8 cellular contexts compared by ENCODE assay signal in the genomic region with DNA sequence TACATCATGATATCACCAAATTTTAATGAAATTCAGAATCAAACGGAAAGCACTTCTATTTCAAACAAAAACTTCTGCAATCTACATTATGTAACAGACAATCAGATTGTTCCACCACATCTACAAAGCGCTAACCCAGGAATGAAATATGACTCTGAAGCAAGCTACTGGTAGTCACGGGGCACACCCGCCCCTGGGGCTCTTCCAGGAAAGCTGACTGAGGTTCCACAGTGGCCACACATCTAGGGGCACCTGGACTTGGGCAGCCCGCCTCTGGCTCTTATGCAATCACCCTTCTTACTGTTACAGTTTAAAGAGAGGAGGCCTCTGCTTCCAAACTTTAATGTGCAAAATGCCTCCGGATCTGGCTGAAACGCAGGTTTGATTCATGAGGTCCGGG. TPM values are rescaled to one million over a fixed set of nuclear protein-coding genes. Genes with fewer than 3 reads are reported as not detected.
DNase-seq lines count a peak whose midpoint lies in the region; ATAC-seq and TF ChIP-seq lines count a peak whose summit lies in the region.

No MANE protein-coding gene starts in this region.

- DNase-seq in GM03348 (ENCODE audit: low spot score) (peak; percentile 89), coronary artery (ENCODE audit: low spot score) (peak; percentile 85), lung (ENCODE audit: low spot score) (peak; percentile 77), tibial nerve (ENCODE audit: low spot score in 2 of 2) (peak; percentile 79 to 87), cerebellar cortex (ENCODE audit: low spot score) (no peak)

- H4K20me1 ChIP-seq in OCI-LY3 (ENCODE audit: insufficient read depth, low read length), result no peaks in the 10 kb centered on the region

- H3K27me3 ChIP-seq in OCI-LY3 (ENCODE audit: low read depth, low read length) (no peaks in the 10 kb centered on the region), lung (ENCODE audit: control insufficient read depth, insufficient read depth) (no peaks in the 10 kb centered on the region), tibial nerve (no peaks in the 10 kb centered on the region)

- H3K4me1 ChIP-seq in OCI-LY3 (ENCODE audit: low read length) (peaks cover 22% of the 10 kb centered on the region), lung (ENCODE audit: control insufficient read depth in 2 of 2, insufficient read depth in 2 of 2, low read length in 2 of 2) (peaks cover 21 to 39% of the 10 kb centered on the region in 2 donors), tibial nerve (peaks cover 0 to 93% (median 56%) of the 10 kb centered on the region in 4 donors)

- H3K27ac ChIP-seq in OCI-LY3 (ENCODE audit: low read length), result no peak overlapping the region
- H3K27ac ChIP-seq in coronary artery, result peak overlapping the region; percentile 93 to 96
- peak overlapping the region; percentile 96 to 97 for H3K27ac ChIP-seq in lung (ENCODE audit: low read depth in 1 of 2, low read length in 1 of 2)
- peak overlapping the region; percentile 71 to 95 (median 88) for H3K27ac ChIP-seq in tibial nerve

- H3K4me3 ChIP-seq in OCI-LY3 (ENCODE audit: low read length), result peak overlapping the region; percentile 62
- H3K4me3 ChIP-seq in coronary artery, result peak overlapping the region; percentile 61
- H3K4me3 ChIP-seq in lung, result no peak overlapping the region
- H3K4me3 ChIP-seq in tibial nerve, result peak overlapping the region in 2 of 4 donors; percentile 16 to 30

- peak overlapping the region; percentile 94 for H3K4me2 ChIP-seq in OCI-LY3 (ENCODE audit: low read length)

- WGBS in lung, 2 donors, result 4 to 19% methylated on average over 8 of the region's 8 CpGs
- WGBS in tibial nerve, 2 donors, result 24 to 36% methylated on average over 8 of the region's 8 CpGs

- H3K79me2 ChIP-seq in OCI-LY3 (ENCODE audit: low read length), result no peaks in the 10 kb centered on the region

- no peak for TF ChIP-seq POLR2A in tibial nerve (IDR thresholded peaks at IDR 0.05)

- TF ChIP-seq EP300 in tibial nerve (IDR thresholded peaks at IDR 0.05), result peak; percentile 73 to 90

- no peak for TF ChIP-seq CTCF in OCI-LY3 (IDR thresholded peaks at IDR 0.05; ENCODE audit: low read depth, low read length)
- no peak for TF ChIP-seq CTCF in coronary artery (IDR thresholded peaks at IDR 0.05)
- no peak for TF ChIP-seq CTCF in lung (IDR thresholded peaks at IDR 0.05; ENCODE audit: control extremely low read depth, extremely low read depth)
- TF ChIP-seq CTCF in tibial nerve (IDR thresholded peaks at IDR 0.05), result no peak

- no peaks in the 10 kb centered on the region for H3K36me3 ChIP-seq in OCI-LY3 (replicated peaks; ENCODE audit: low read depth, low read length)
- H3K36me3 ChIP-seq in lung (ENCODE audit: control insufficient read depth in 2 of 2, insufficient read depth in 2 of 2, low read length in 2 of 2), result peaks cover 0 to 3% of the 10 kb centered on the region in 2 donors
- H3K36me3 ChIP-seq in tibial nerve, result no peaks in the 10 kb centered on the region

- ATAC-seq in lung (ENCODE audit: insufficient read depth, low FRiP score) (peak; percentile 20), GM19452 (IDR thresholded peaks at IDR 0.05; ENCODE audit: unreplicated experiment) (no peak), HG03095 (IDR thresholded peaks at IDR 0.05; ENCODE audit: unreplicated experiment) (no peak)

- H3K9ac ChIP-seq in OCI-LY3 (ENCODE audit: low read length), result peak overlapping the region; percentile 27; the same call in 1 of the 2 replicates

- H2AFZ ChIP-seq in OCI-LY3 (ENCODE audit: low read depth, low read length), result 0 out of 2 replicates have a peak overlapping the region, but pooled peaks have one; percentile 29

- H3K9me3 ChIP-seq in OCI-LY3 (ENCODE audit: insufficient read depth, low read length) (no peaks in the 10 kb centered on the region), lung (ENCODE audit: control insufficient read depth in 2 of 2, insufficient read depth in 1 of 2, low read length in 1 of 2) (no peaks in the 10 kb centered on the region), tibial nerve (no peaks in the 10 kb centered on the region)

RNA-seq across cellular contexts. Expression of a gene that starts 27.5 kb away (rescaled TPM):
- 10 to 100 TPM; 28.9 to 31.1 TPM for total RNA-seq in lung
- 1 to 10 TPM; 7.4 to 9.8 TPM for polyA plus RNA-seq in lung
- 10 to 100 TPM; 15.3 to 45.8 (median 25.8) TPM for total RNA-seq in tibial nerve
